In the genomic region with DNA sequence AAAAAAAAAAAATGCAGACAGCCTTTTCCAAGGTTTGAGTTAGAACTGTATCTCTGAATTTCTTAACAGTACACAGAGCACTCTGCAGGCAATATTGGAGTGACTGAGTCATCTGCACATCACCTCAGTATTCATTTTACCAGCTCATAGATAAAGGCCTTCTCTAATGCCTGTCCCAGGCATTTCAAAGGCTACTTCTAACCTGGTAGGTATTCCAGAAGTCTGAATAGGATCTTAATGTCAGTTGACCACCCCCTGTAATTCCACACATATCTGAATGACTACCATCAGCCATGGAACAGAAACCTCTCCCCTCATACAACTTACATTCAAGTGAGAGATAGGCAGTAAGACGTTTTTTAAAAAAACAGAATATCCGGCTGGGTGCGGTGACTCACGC, we compare ENCODE assay signal across 14 cellular contexts. TPM values are rescaled to one million over a fixed set of nuclear protein-coding genes. Genes with fewer than 3 reads are reported as not detected.
DNase-seq lines count a peak whose midpoint lies in the region; ATAC-seq and TF ChIP-seq lines count a peak whose summit lies in the region.
"Had no signal": no experiment of that assay in that cellular context is flagged by ENCODE, and none has a peak within 500 bp of the region (broad histone marks: within the 10 kb centered on the region; RNA-seq: fewer than 3 reads in every experiment).

No MANE protein-coding gene starts in this region.

- H3K27me3 ChIP-seq in hepatocyte (no peaks in the 10 kb centered on the region), tibial nerve (no peaks in the 10 kb centered on the region)
- H3K27me3 ChIP-seq: body of pancreas had no signal

- TF ChIP-seq EP300 in tibial nerve (IDR thresholded peaks at IDR 0.05), result no peak

- no peaks in the 10 kb centered on the region for H3K9me3 Mint-ChIP-seq in HFFc6
- no peaks in the 10 kb centered on the region for H3K9me3 Mint-ChIP-seq in stimulated activated naive CD8-positive, alpha-beta T cell treated with anti-CD3 and anti-CD28 coated beads, Interleukin-15, amount 100 ng/mL, for 72 hours

- no peak overlapping the region for H2AFZ ChIP-seq in hepatocyte

- DNase-seq in A172 (ENCODE audit: low spot score) (peak; percentile 34), HFFc6 (peak; percentile 52), astrocyte of the hippocampus (ENCODE audit: low read depth, low spot score) (peak; percentile 13), hepatocyte (ENCODE audit: low spot score) (peak; percentile 6), tibial nerve (ENCODE audit: low spot score in 2 of 2) (no peak), GDM1 (lab: John Stamatoyannopoulos, UW) (no peak)
- DNase-seq in stimulated activated naive CD8-positive, alpha-beta T cell treated with anti-CD3 and anti-CD28 coated beads, Interleukin-15, amount 100 ng/mL, for 72 hours, result no peak
- DNase-seq: activated gamma-delta T cell; body of pancreas; effector CD8-positive, alpha-beta T cell; NCI-H82; SIG-M5; stimulated activated CD4-positive, alpha-beta T cell treated with anti-CD3 and anti-CD28 coated beads, Interleukin-2, amount 100 ng/mL, for 48 hours had no signal

- peak overlapping the region; percentile 83 for H3K27ac ChIP-seq in hepatocyte
- H3K27ac ChIP-seq in tibial nerve, result peak overlapping the region in 2 of 4 donors; percentile 59 to 69
- H3K27ac ChIP-seq: body of pancreas had no signal

- H3K4me1 ChIP-seq in hepatocyte (ENCODE audit: insufficient read depth) (peaks cover 13% of the 10 kb centered on the region), tibial nerve (peaks cover 0 to 15% (median 3%) of the 10 kb centered on the region in 4 donors)
- H3K4me1 ChIP-seq: body of pancreas had no signal

- H3K36me3 Mint-ChIP-seq in HFFc6 (ENCODE audit: low read depth), result peaks cover 10% of the 10 kb centered on the region; the same call in 1 of the 2 replicates

- ATAC-seq in GM21528 (IDR thresholded peaks at IDR 0.05; ENCODE audit: low FRiP score, unreplicated experiment), result no peak
- no peak for ATAC-seq in stimulated activated naive CD8-positive, alpha-beta T cell treated with anti-CD3 and anti-CD28 coated beads, Interleukin-15, amount 100 ng/mL, for 72 hours
- ATAC-seq: body of pancreas had no signal

- H4K20me1 ChIP-seq in hepatocyte (ENCODE audit: insufficient read depth, poor library complexity, severe bottlenecking), result no peaks in the 10 kb centered on the region

- 83% methylated on average over 4 of the region's 4 CpGs for WGBS in hepatocyte (ENCODE audit: low lambda C conversion rate, missing lambda C conversion rate)
- 80 to 90% methylated on average over 4 of the region's 4 CpGs for WGBS in tibial nerve, 2 donors

- no peaks in the 10 kb centered on the region for H3K27me3 Mint-ChIP-seq in HFFc6 (ENCODE audit: insufficient read depth)
- no peaks in the 10 kb centered on the region for H3K27me3 Mint-ChIP-seq in stimulated activated naive CD8-positive, alpha-beta T cell treated with anti-CD3 and anti-CD28 coated beads, Interleukin-15, amount 100 ng/mL, for 72 hours

- H3K9me3 ChIP-seq in hepatocyte (ENCODE audit: low read depth), result no peaks in the 10 kb centered on the region
- no peaks in the 10 kb centered on the region for H3K9me3 ChIP-seq in tibial nerve
- H3K9me3 ChIP-seq: body of pancreas had no signal

- TF ChIP-seq POLR2A in tibial nerve (IDR thresholded peaks at IDR 0.05), result no peak

- H3K4me1 Mint-ChIP-seq in HFFc6 (ENCODE audit: low read depth), result peaks cover 24% of the 10 kb centered on the region
- peaks cover 28% of the 10 kb centered on the region for H3K4me1 Mint-ChIP-seq in stimulated activated naive CD8-positive, alpha-beta T cell treated with anti-CD3 and anti-CD28 coated beads, Interleukin-15, amount 100 ng/mL, for 72 hours

- no peaks in the 10 kb centered on the region for H3K36me3 ChIP-seq in hepatocyte (replicated peaks; ENCODE audit: insufficient read depth, low read depth)
- peaks cover 0 to 29% (median 0%) of the 10 kb centered on the region in 3 donors for H3K36me3 ChIP-seq in tibial nerve

- H3K27ac Mint-ChIP-seq in HFFc6, result peak overlapping the region; percentile 92
- no peak overlapping the region for H3K27ac Mint-ChIP-seq in stimulated activated naive CD8-positive, alpha-beta T cell treated with anti-CD3 and anti-CD28 coated beads, Interleukin-15, amount 100 ng/mL, for 72 hours

- peak overlapping the region; percentile 68 for H3K4me3 Mint-ChIP-seq in HFFc6
- no peak overlapping the region for H3K4me3 Mint-ChIP-seq in stimulated activated naive CD8-positive, alpha-beta T cell treated with anti-CD3 and anti-CD28 coated beads, Interleukin-15, amount 100 ng/mL, for 72 hours

- no peak overlapping the region for H3K4me2 ChIP-seq in hepatocyte

- TF ChIP-seq CTCF in HFFc6 (IDR thresholded peaks at IDR 0.05), result no peak
- no peak for TF ChIP-seq CTCF in hepatocyte (IDR thresholded peaks at IDR 0.05; ENCODE audit: poor library complexity)
- TF ChIP-seq CTCF in tibial nerve (IDR thresholded peaks at IDR 0.05), result no peak

- H3K9me2 ChIP-seq in hepatocyte (replicated peaks; ENCODE audit: insufficient read depth), result no peaks in the 10 kb centered on the region

- no peaks in the 10 kb centered on the region for H3K79me2 ChIP-seq in hepatocyte

- no peak overlapping the region for H3K4me3 ChIP-seq in hepatocyte
- H3K4me3 ChIP-seq in tibial nerve, result no peak overlapping the region
- H3K4me3 ChIP-seq: body of pancreas had no signal

RNA-seq across cellular contexts. Expression of gene METTL21A, which starts 9.0 kb away (rescaled TPM):
- 62.9 and 67.6 TPM in 2 replicates for total RNA-seq in A172 (2014; rRNA removed; shearing (Covaris generic))
- 1 to 10 TPM; 5.0 to 7.8 (median 7.0) TPM for total RNA-seq in HFFc6 (2021; fragmentation: NEBNext Ultra II Directional; extraction: Animal tissue kit (Norgen Biotek cat#: 25700))
- total RNA-seq in hepatocyte (34.6 and 37.4 TPM in 2 replicates), tibial nerve (10 to 100 TPM in 2 of 4 donors, 1 to 10 TPM in 2; 5.9 to 21.3 (median 13.8) TPM)
- 26.9 and 27.2 TPM in 2 replicates for polyA plus RNA-seq in hepatocyte

Comparison
In these comparisons a context has a peak if more than half of its experiments do, and no peak if none do; other contexts are left out.
1. DNase-seq: peak in A172 (single experiment), HFFc6 (single experiment), astrocyte of the hippocampus (single experiment) and hepatocyte (single experiment); none in stimulated activated naive CD8-positive, alpha-beta T cell treated with anti-CD3 and anti-CD28 coated beads, Interleukin-15, amount 100 ng/mL, for 72 hours (0 of 2), tibial nerve (0 of 2) and GDM1 (single experiment).